29 cellular contexts compared by ENCODE assay signal in the genomic region with DNA sequence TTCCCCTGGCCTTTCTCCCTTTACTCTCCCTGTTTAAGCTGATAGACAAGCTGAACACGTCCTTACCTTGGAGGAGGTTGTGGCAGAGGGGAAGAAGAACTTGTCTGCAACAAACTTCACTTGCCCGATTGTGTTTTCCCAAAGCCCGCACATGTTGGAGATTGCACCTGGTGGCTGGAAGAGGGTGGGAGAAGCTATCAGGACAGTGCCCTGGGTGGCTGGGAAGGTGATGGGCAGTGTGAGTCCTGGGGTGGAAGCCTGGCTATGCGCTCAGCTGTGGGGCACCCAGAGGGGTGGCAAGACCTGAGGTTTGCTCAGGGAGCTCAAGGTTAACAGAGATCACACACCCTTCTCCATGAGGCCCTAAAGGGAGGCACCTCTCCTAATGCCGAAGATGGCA. TPM values are rescaled to one million over a fixed set of nuclear protein-coding genes. Genes with fewer than 3 reads are reported as not detected.
"Had no signal": no experiment of that assay in that cellular context is flagged by ENCODE, and none has a peak within 500 bp of the region (broad histone marks: within the 10 kb centered on the region; RNA-seq: fewer than 3 reads in every experiment).

No MANE protein-coding gene starts in this region.

- H3K4me1 ChIP-seq: gastrocnemius medialis, prostate gland, sigmoid colon, thyroid gland had no signal

- H3K9me3 ChIP-seq: gastrocnemius medialis, mucosa of descending colon, prostate gland, sigmoid colon, stomach, thyroid gland had no signal

- H3K27ac ChIP-seq: dorsolateral prefrontal cortex, gastrocnemius medialis, prostate gland, sigmoid colon, stomach, thyroid gland had no signal

- H3K27me3 ChIP-seq: gastrocnemius medialis, sigmoid colon, stomach, thyroid gland had no signal

- H3K36me3 ChIP-seq: gastrocnemius medialis, prostate gland, sigmoid colon, stomach, thyroid gland had no signal

- H3K4me3 ChIP-seq: dorsolateral prefrontal cortex, gastrocnemius medialis, lung, mucosa of descending colon, prostate gland, sigmoid colon, stomach, thyroid gland had no signal

- DNase-seq: dorsolateral prefrontal cortex; effector CD4-positive, alpha-beta T cell; foreskin fibroblast; gastrocnemius medialis; mesenchymal stem cell; mucosa of descending colon; naive B cell; nucleus accumbens; right cardiac atrium; sigmoid colon; stimulated activated CD4-positive, alpha-beta T cell treated with anti-CD3 and anti-CD28 coated beads, Interleukin-2, amount 100 ng/mL, for 24 hours; stimulated activated CD4-positive, alpha-beta T cell treated with anti-CD3 and anti-CD28 coated beads, Interleukin-4, amount 100 ng/mL, for 24 hours; stimulated activated naive CD4-positive, alpha-beta T cell treated with Interleukin-2 at 50 U/mL for 16 hours; thyroid gland had no signal

- ATAC-seq: gastrocnemius medialis; left lobe of liver; mucosa of descending colon; stimulated activated effector memory CD8-positive, alpha-beta T cell treated with anti-CD3 and anti-CD28 coated beads, Interleukin-12 subunit alpha, Interleukin-12 subunit beta, amount 100 ng/mL, for 72 hours had no signal

RNA-seq across cellular contexts. Expression of gene SSTR4, which starts 25.0 kb away (rescaled TPM):
- total RNA-seq: esophagus mucosa, gastrocnemius medialis, glomerular endothelial cell, left lobe of liver, liver, lung, mesothelial cell of epicardium, osteocyte, prostate gland, right cardiac atrium, sigmoid colon, skeletal muscle tissue, stomach, subcutaneous adipose tissue, temporal lobe, thyroid gland, urinary bladder had no signal
- polyA plus RNA-seq: keratinocyte, liver, right cardiac atrium, stomach had no signal
